26 cellular contexts compared by ENCODE assay signal in genomic region chr1:16135501-16135900, GRCh38. TPM values are rescaled to one million over a fixed set of nuclear protein-coding genes. Genes with fewer than 3 reads are reported as not detected.
"Had no signal": no experiment of that assay in that cellular context is flagged by ENCODE, and none has a peak within 500 bp of the region (broad histone marks: within the 10 kb centered on the region; RNA-seq: fewer than 3 reads in every experiment).

No MANE protein-coding gene starts in this region.

- H3K27ac Mint-ChIP-seq: activated CD4-positive, alpha-beta memory T cell treated with anti-CD3 and anti-CD28 coated beads, Interleukin-2, amount 10 ng/mL, durations not matched to agents 7 days and 5 days; activated CD4-positive, alpha-beta T cell treated with anti-CD3 and anti-CD28 coated beads, Interleukin-2, amount 10 ng/mL, durations not matched to agents 7 days and 5 days; activated naive CD4-positive, alpha-beta T cell treated with anti-CD3 and anti-CD28 coated beads for 36 hours; activated naive CD8-positive, alpha-beta T cell; activated T-helper 17 cell treated with anti-CD3 and anti-CD28 coated beads, Interleukin-2, amount 50 U/mL, for 72 hours; brain had no signal

- H3K4me1 Mint-ChIP-seq: activated CD4-positive, alpha-beta T cell treated with anti-CD3 and anti-CD28 coated beads, Interleukin-2, amount 10 ng/mL, durations not matched to agents 7 days and 5 days had no signal

- H3K36me3 Mint-ChIP-seq: activated naive CD8-positive, alpha-beta T cell had no signal

- H3K27me3 Mint-ChIP-seq: activated CD4-positive, alpha-beta memory T cell treated with anti-CD3 and anti-CD28 coated beads, Interleukin-2, amount 10 ng/mL, durations not matched to agents 7 days and 5 days; activated naive CD8-positive, alpha-beta T cell; activated T-helper 17 cell treated with anti-CD3 and anti-CD28 coated beads, Interleukin-2, amount 50 U/mL, for 72 hours; brain had no signal

- DNase-seq: activated CD4-positive, alpha-beta memory T cell treated with anti-CD3 and anti-CD28 coated beads, Interleukin-2, amount 10 ng/mL, durations not matched to agents 7 days and 5 days; activated CD4-positive, alpha-beta T cell treated with anti-CD3 and anti-CD28 coated beads, Interleukin-2, amount 10 ng/mL, durations not matched to agents 7 days and 5 days; activated CD4-positive, CD25-positive, alpha-beta regulatory T cell; activated gamma-delta T cell; activated naive CD4-positive, alpha-beta T cell treated with anti-CD3 and anti-CD28 coated beads for 36 hours; activated T-cell treated with anti-CD3 and anti-CD28 coated beads for 4 hours; activated T-cell treated with anti-CD3 and anti-CD28 coated beads, Interleukin-2, amount 50 U/mL, for 48 hours; amygdala; NCI-H1092; NCI-H1417; NCI-H2029; NCI-H2107; NCI-H2171 treated with DMSO at 0.1 percent for 48 hours; NCI-H226; NCI-H526 treated with DMSO at 0.1 percent for 48 hours; NCI-H82; Peyer's patch; SHP77 treated with DMSO at 0.1 percent for 48 hours had no signal

- H3K27me3 ChIP-seq: cardiac muscle cell, Peyer's patch had no signal

- H3K4me3 Mint-ChIP-seq: activated CD4-positive, alpha-beta memory T cell treated with anti-CD3 and anti-CD28 coated beads, Interleukin-2, amount 10 ng/mL, durations not matched to agents 7 days and 5 days; activated CD4-positive, alpha-beta T cell treated with anti-CD3 and anti-CD28 coated beads, Interleukin-2, amount 10 ng/mL, durations not matched to agents 7 days and 5 days; activated naive CD4-positive, alpha-beta T cell treated with anti-CD3 and anti-CD28 coated beads for 36 hours; activated naive CD8-positive, alpha-beta T cell; activated T-helper 17 cell treated with anti-CD3 and anti-CD28 coated beads, Interleukin-2, amount 50 U/mL, for 72 hours; brain had no signal

- ATAC-seq: activated T-helper 17 cell treated with anti-CD3 and anti-CD28 coated beads, Interleukin-2, amount 50 U/mL, for 72 hours had no signal

- H3K9me3 ChIP-seq: Peyer's patch had no signal

- H3K4me3 ChIP-seq: cardiac muscle cell, Peyer's patch had no signal

- H3K9me3 Mint-ChIP-seq: activated CD4-positive, alpha-beta memory T cell treated with anti-CD3 and anti-CD28 coated beads, Interleukin-2, amount 10 ng/mL, durations not matched to agents 7 days and 5 days; activated CD4-positive, alpha-beta T cell treated with anti-CD3 and anti-CD28 coated beads, Interleukin-2, amount 10 ng/mL, durations not matched to agents 7 days and 5 days; activated naive CD4-positive, alpha-beta T cell treated with anti-CD3 and anti-CD28 coated beads for 36 hours; activated T-helper 17 cell treated with anti-CD3 and anti-CD28 coated beads, Interleukin-2, amount 50 U/mL, for 72 hours; brain had no signal

- H3K27ac ChIP-seq: cardiac muscle cell, Peyer's patch, VCaP had no signal

- FAIRE-seq: astrocyte had no signal

RNA-seq across cellular contexts. Expression of gene EPHA2, which starts 20.4 kb away (rescaled TPM):
- total RNA-seq: activated CD4-positive, alpha-beta memory T cell treated with anti-CD3 and anti-CD28 coated beads, Interleukin-2, amount 10 ng/mL, durations not matched to agents 7 days and 5 days; activated CD4-positive, alpha-beta T cell treated with anti-CD3 and anti-CD28 coated beads, Interleukin-2, amount 10 ng/mL, durations not matched to agents 7 days and 5 days; activated CD8-positive, alpha-beta memory T cell treated with anti-CD3 and anti-CD28 coated beads for 36 hours; T-helper 2 cell treated with Interferon-gamma antibody and Interleukin-4, amounts not matched to agents 100 ng/mL and 5 ng/mL, for 36 hours had no signal
